ENCODE assay signal across 8 cellular contexts in the genomic region with DNA sequence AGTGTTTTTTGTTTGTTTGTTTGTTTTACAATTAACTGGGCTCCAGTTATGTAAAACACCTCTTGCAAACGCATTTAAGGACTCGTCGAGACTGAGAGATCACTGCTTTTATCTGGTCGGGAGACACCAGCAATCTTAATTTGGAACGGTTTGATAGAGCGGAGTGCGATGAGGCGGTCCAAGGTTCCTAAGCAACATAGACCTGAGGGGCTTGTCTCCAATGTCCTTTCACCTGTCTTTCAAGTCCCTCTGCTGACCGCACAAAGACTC.
A peak's percentile ranks its signal among the peaks of the same experiment; 100 is the strongest.
DNase-seq lines count a peak whose midpoint lies in the region; ATAC-seq and TF ChIP-seq lines count a peak whose summit lies in the region.

No MANE protein-coding gene starts in this region.

- H3F3A ChIP-seq in Loucy (ENCODE audit: low read depth), result no peaks in the 10 kb centered on the region

- H3K4me2 ChIP-seq in DND-41 (ENCODE audit: insufficient read depth, low read length), result peak overlapping the region; percentile 71
- peak overlapping the region; percentile 88 for H3K4me2 ChIP-seq in Loucy (ENCODE audit: low read depth, low read length, poor library complexity, severe bottlenecking)

- H4K20me1 ChIP-seq in DND-41 (ENCODE audit: insufficient read depth, low read length) (peaks cover 10% of the 10 kb centered on the region; the same call in 1 of the 2 replicates), Loucy (ENCODE audit: insufficient read depth, low read length, poor library complexity, severe bottlenecking) (peaks cover 39% of the 10 kb centered on the region)

- H3K36me3 ChIP-seq in DND-41 (ENCODE audit: insufficient read depth, low read length) (no peaks in the 10 kb centered on the region; the same call in none of the 2 replicates), Loucy (ENCODE audit: insufficient read depth, low read length) (no peaks in the 10 kb centered on the region), neutrophil (no peaks in the 10 kb centered on the region)
- no peaks in the 10 kb centered on the region for H3K36me3 ChIP-seq in effector memory CD4-positive, alpha-beta T cell (ENCODE audit: control insufficient read depth, insufficient read depth, low read length)

- peak overlapping the region; percentile 88 for H2AFZ ChIP-seq in DND-41 (ENCODE audit: low read depth, low read length)
- peak overlapping the region; percentile 88 for H2AFZ ChIP-seq in Loucy (ENCODE audit: low read length)

- H3K79me2 ChIP-seq in DND-41 (ENCODE audit: insufficient read depth, low read length) (peaks cover 64% of the 10 kb centered on the region), Loucy (ENCODE audit: insufficient read depth, low read length) (peaks cover 60% of the 10 kb centered on the region)

- H3K4me1 ChIP-seq in DND-41 (ENCODE audit: insufficient read depth, low read length) (peaks cover 33% of the 10 kb centered on the region), Loucy (ENCODE audit: insufficient read depth, low read length, poor library complexity, severe bottlenecking) (peaks cover 33% of the 10 kb centered on the region), neutrophil (ENCODE audit: control insufficient read depth in 1 of 2, insufficient read depth in 1 of 2, low read depth in 1 of 2, low read length in 1 of 2) (peaks cover 31 to 32% of the 10 kb centered on the region in 2 experiments)
- peaks cover 14% of the 10 kb centered on the region for H3K4me1 ChIP-seq in effector memory CD4-positive, alpha-beta T cell (ENCODE audit: control insufficient read depth, insufficient read depth, low read length, poor library complexity, severe bottlenecking)

- peak overlapping the region; percentile 93 for H3K27ac ChIP-seq in DND-41 (ENCODE audit: low read length)
- peak overlapping the region; percentile 94 for H3K27ac ChIP-seq in effector memory CD4-positive, alpha-beta T cell (ENCODE audit: insufficient read depth, low read length, poor library complexity, severe bottlenecking)
- peak overlapping the region; percentile 89 for H3K27ac ChIP-seq in neutrophil

- no peak for ATAC-seq in DND-41 (ENCODE audit: insufficient read depth, low read depth)
- no peak for ATAC-seq in GM18517 (IDR thresholded peaks at IDR 0.05; ENCODE audit: unreplicated experiment)
- ATAC-seq in HG03025 (IDR thresholded peaks at IDR 0.05; ENCODE audit: low FRiP score, unreplicated experiment), result no peak

- no peaks in the 10 kb centered on the region for H3K9me2 ChIP-seq in Loucy (replicated peaks; ENCODE audit: low read depth, low read length)

- H3K9me3 ChIP-seq in DND-41 (ENCODE audit: insufficient read depth, low read length, severe bottlenecking), result no peaks in the 10 kb centered on the region
- H3K9me3 ChIP-seq in Loucy (ENCODE audit: insufficient read depth, low read depth, low read length), result no peaks in the 10 kb centered on the region
- no peaks in the 10 kb centered on the region for H3K9me3 ChIP-seq in effector memory CD4-positive, alpha-beta T cell (ENCODE audit: control insufficient read depth, low read length)
- H3K9me3 ChIP-seq in neutrophil, result no peaks in the 10 kb centered on the region

- H3K27me3 ChIP-seq in DND-41 (ENCODE audit: insufficient read depth, low read length, poor library complexity) (no peaks in the 10 kb centered on the region), Loucy (ENCODE audit: insufficient read depth, low read length, poor library complexity, severe bottlenecking) (no peaks in the 10 kb centered on the region), neutrophil (no peaks in the 10 kb centered on the region)
- no peaks in the 10 kb centered on the region for H3K27me3 ChIP-seq in effector memory CD4-positive, alpha-beta T cell (replicated peaks; ENCODE audit: control insufficient read depth, insufficient read depth, low read length, poor library complexity, severe bottlenecking)

- H3K4me3 ChIP-seq in DND-41 (ENCODE audit: low read depth in 1 of 2, low read length in 2 of 2) (peak overlapping the region; percentile 80 to 86), Loucy (ENCODE audit: low read length, poor library complexity, severe bottlenecking) (peak overlapping the region; percentile 91), neutrophil (ENCODE audit: low read depth in 1 of 2, low read length in 1 of 2) (peak overlapping the region; percentile 96 to 99)
- peak overlapping the region; percentile 87 for H3K4me3 ChIP-seq in effector memory CD4-positive, alpha-beta T cell (ENCODE audit: insufficient read depth, low read depth, low read length, poor library complexity, severe bottlenecking)

- TF ChIP-seq CTCF in DND-41 (IDR thresholded peaks at IDR 0.05; ENCODE audit: borderline replicate concordance, extremely low read depth, low read length, poor library complexity, severe bottlenecking) (no peak), Loucy (conservative IDR thresholded peaks at IDR 0.05; ENCODE audit: low read length) (no peak), neutrophil (IDR thresholded peaks at IDR 0.05) (no peak)

- DNase-seq in DND-41 (no peak), amygdala (lab: John Stamatoyannopoulos, UW) (no peak), NCI-H187 (lab: John Stamatoyannopoulos, UW) (no peak)
- DNase-seq in effector memory CD4-positive, alpha-beta T cell, result no peak

- H3K9ac ChIP-seq in DND-41 (ENCODE audit: low read depth, low read length) (peak overlapping the region; percentile 85), Loucy (ENCODE audit: low read depth, low read length, poor library complexity, severe bottlenecking) (peak overlapping the region; percentile 91)
